1 cellular context compared by ENCODE assay signal in genomic region chr7:138001529-138002095, GRCh38.
TF ChIP-seq lines count a peak whose summit lies in the region.

Gene CREB3L2 (minus strand): TSS chr7:138002086. CDS start chr7:138001705, 381 bp downstream.

TF ChIP-seq in HepG2, 621 proteins besides CTCF, POLR2A, EP300 and RAD21 (continued from another document and continues in another):
- TF ChIP-seq CENPBD1 (CRISPR knock-in tag; IDR thresholded peaks at IDR 0.05; ENCODE audit: borderline replicate concordance, low read depth) (no peak), ZNF317 (CRISPR knock-in tag; IDR thresholded peaks at IDR 0.05) (peak; percentile 44; the same call in 1 of the 2 replicates), TEAD2 (CRISPR knock-in tag; IDR thresholded peaks at IDR 0.05) (no peak), NFIB (CRISPR knock-in tag; IDR thresholded peaks at IDR 0.05; ENCODE audit: borderline replicate concordance) (no peak), ZMYM4 (CRISPR knock-in tag; IDR thresholded peaks at IDR 0.05) (no peak; the same call in 1 of the 2 replicates), GATAD2A (CRISPR knock-in tag; IDR thresholded peaks at IDR 0.05) (no peak), ARID4A (CRISPR knock-in tag; IDR thresholded peaks at IDR 0.05; ENCODE audit: borderline replicate concordance) (peak; percentile 89), UBTF (CRISPR knock-in tag; IDR thresholded peaks at IDR 0.05) (peak; percentile 94), RFXANK (CRISPR knock-in tag; IDR thresholded peaks at IDR 0.05) (no peak), IKZF4 (CRISPR knock-in tag; IDR thresholded peaks at IDR 0.05; ENCODE audit: borderline replicate concordance, low read depth, not compliant biosample characterization) (peak; percentile 56), ZNF10 (CRISPR knock-in tag; IDR thresholded peaks at IDR 0.05; ENCODE audit: borderline replicate concordance, low read depth) (peak; percentile 75; the same call in 1 of the 2 replicates), RNF2 (conservative IDR thresholded peaks at IDR 0.05; ENCODE audit: low read depth) (no peak; the same call in 1 of the 2 replicates), HCFC1 (IDR thresholded peaks at IDR 0.05; ENCODE audit: low read depth, low read length) (no peak), ZNF235 (CRISPR knock-in tag; IDR thresholded peaks at IDR 0.05; ENCODE audit: borderline replicate concordance) (no peak), TFE3 (CRISPR knock-in tag; IDR thresholded peaks at IDR 0.05) (no peak), ZBTB4 (CRISPR knock-in tag; IDR thresholded peaks at IDR 0.05; ENCODE audit: borderline replicate concordance) (peak; percentile 49; the same call in 1 of the 2 replicates), KAT2B (IDR thresholded peaks at IDR 0.05; ENCODE audit: borderline replicate concordance, low read depth, low read length) (no peak), ZNF800 (CRISPR knock-in tag; IDR thresholded peaks at IDR 0.05) (no peak), NFATC3 (CRISPR knock-in tag; IDR thresholded peaks at IDR 0.05) (no peak), TEAD3 (CRISPR knock-in tag; optimal IDR thresholded peaks at IDR 0.05; ENCODE audit: borderline replicate concordance) (no peak), ZNF614 (CRISPR knock-in tag; IDR thresholded peaks at IDR 0.05; ENCODE audit: borderline replicate concordance) (no peak), ATF1 (CRISPR knock-in tag; IDR thresholded peaks at IDR 0.05) (no peak), ZIK1 (CRISPR knock-in tag; IDR thresholded peaks at IDR 0.05; ENCODE audit: borderline replicate concordance, low read depth) (peak; percentile 67; the same call in 1 of the 2 replicates), CBX5 (CRISPR knock-in tag; IDR thresholded peaks at IDR 0.05; ENCODE audit: borderline replicate concordance) (0 out of 2 replicates have a peak, but pooled peaks have one; percentile 21), ZNF605 (CRISPR knock-in tag; IDR thresholded peaks at IDR 0.05) (0 out of 2 replicates have a peak, but pooled peaks have one; percentile 57), EZH2 (conservative IDR thresholded peaks at IDR 0.05; ENCODE audit: low read depth, low read length) (no peak), ZNF703 (CRISPR knock-in tag; IDR thresholded peaks at IDR 0.05; ENCODE audit: borderline replicate concordance) (no peak), ELF4 (CRISPR knock-in tag; IDR thresholded peaks at IDR 0.05; ENCODE audit: borderline replicate concordance) (no peak), DR1 (CRISPR knock-in tag; IDR thresholded peaks at IDR 0.05) (no peak), RBM22 (optimal IDR thresholded peaks at IDR 0.05; ENCODE audit: low read length) (no peak), ZSCAN12 (CRISPR knock-in tag; IDR thresholded peaks at IDR 0.05) (no peak), BRD4 (CRISPR knock-in tag; IDR thresholded peaks at IDR 0.05) (peak; percentile 65; the same call in 1 of the 2 replicates), ZNF749 (CRISPR knock-in tag; IDR thresholded peaks at IDR 0.05; ENCODE audit: borderline replicate concordance) (no peak), HMGXB3 (CRISPR knock-in tag; IDR thresholded peaks at IDR 0.05; ENCODE audit: borderline replicate concordance) (0 out of 2 replicates have a peak, but pooled peaks have one; percentile 13), MAFG (CRISPR knock-in tag; IDR thresholded peaks at IDR 0.05) (no peak), ZNF232 (CRISPR knock-in tag; IDR thresholded peaks at IDR 0.05; ENCODE audit: borderline replicate concordance) (no peak), ZNF781 (CRISPR knock-in tag; IDR thresholded peaks at IDR 0.05; ENCODE audit: borderline replicate concordance, not compliant biosample characterization) (no peak), NFKBIZ (CRISPR knock-in tag; IDR thresholded peaks at IDR 0.05) (no peak), ZNF282 (IDR thresholded peaks at IDR 0.05; ENCODE audit: partially characterized antibody) (no peak), ZNF503 (CRISPR knock-in tag; IDR thresholded peaks at IDR 0.05) (no peak)
